8 cellular contexts compared by ENCODE assay signal in the genomic region with DNA sequence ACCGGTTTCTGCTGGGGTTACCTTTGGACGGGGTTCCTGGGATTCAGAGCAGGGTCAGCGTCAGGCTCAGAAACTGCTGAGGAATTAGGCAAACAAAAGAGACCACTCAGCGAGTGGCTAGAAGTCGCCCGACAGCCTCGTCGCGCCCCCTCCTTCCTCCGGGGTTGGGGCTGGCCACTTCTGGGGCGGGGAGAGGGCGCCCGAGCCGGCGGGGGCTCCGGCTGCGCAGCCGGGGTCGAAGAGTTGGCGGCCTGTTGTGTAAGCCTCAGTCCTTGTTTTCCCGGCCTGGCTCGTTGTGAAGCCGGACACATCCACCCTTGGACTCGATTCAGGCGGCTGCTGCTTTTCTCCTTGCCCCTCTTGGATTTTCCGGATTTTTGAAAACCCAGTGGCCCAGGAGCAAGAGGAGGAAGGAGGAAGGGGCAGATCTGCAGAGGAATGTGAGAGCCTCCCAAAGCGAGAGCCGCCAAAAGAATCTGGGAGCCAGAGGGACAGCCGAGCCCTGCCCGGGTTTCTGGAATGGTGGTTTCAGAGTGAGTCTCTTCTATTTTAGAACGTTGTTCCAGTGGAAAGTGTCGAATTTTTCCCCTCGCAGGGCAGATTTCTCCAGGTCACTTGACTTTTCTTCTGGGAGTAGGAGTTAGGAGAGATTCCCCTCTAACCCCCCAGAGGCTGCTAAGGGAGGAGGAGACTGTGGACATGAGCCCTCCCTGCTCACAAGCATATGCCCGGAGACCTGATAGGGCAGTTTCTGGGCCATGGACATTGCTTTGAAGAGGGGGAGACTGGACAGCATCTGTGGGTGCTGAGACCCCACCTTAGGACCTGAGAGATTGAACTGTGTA. TPM values are rescaled to one million over a fixed set of nuclear protein-coding genes. Genes with fewer than 3 reads are reported as not detected.
A peak's percentile ranks its signal among the peaks of the same experiment; 100 is the strongest.
DNase-seq lines count a peak whose midpoint lies in the region; ATAC-seq, FAIRE-seq and TF ChIP-seq lines count a peak whose summit lies in the region.

No MANE protein-coding gene starts in this region.

- H4K20me1 ChIP-seq in Loucy (ENCODE audit: insufficient read depth, low read length, poor library complexity, severe bottlenecking) = no peaks in the 10 kb centered on the region

- H3K36me3 Mint-ChIP-seq in CD14-positive monocyte = peaks cover 21 to 22% of the 10 kb centered on the region in 2 donors
- no peaks in the 10 kb centered on the region for H3K36me3 Mint-ChIP-seq in central memory CD8-positive, alpha-beta T cell (ENCODE audit: insufficient read depth)

- H3K27ac ChIP-seq in subcutaneous abdominal adipose tissue (ENCODE audit: low read depth, low read length) = peak overlapping the region; percentile 96

- H3K4me1 Mint-ChIP-seq in CD14-positive monocyte = peaks cover 56% of the 10 kb centered on the region
- H3K4me1 Mint-ChIP-seq in central memory CD8-positive, alpha-beta T cell = peaks cover 61% of the 10 kb centered on the region

- H3K9me2 ChIP-seq in Loucy (replicated peaks; ENCODE audit: low read depth, low read length) = no peaks in the 10 kb centered on the region

- FAIRE-seq in GM12891 (lab: Jason Lieb, UNC) = no peak

- TF ChIP-seq CTCF in CD14-positive monocyte (IDR thresholded peaks at IDR 0.05) (no peak), Loucy (conservative IDR thresholded peaks at IDR 0.05; ENCODE audit: low read length) (no peak; the same call in 1 of the 2 replicates)

- H3K36me3 ChIP-seq in Loucy (ENCODE audit: insufficient read depth, low read length) = no peaks in the 10 kb centered on the region
- H3K36me3 ChIP-seq in subcutaneous abdominal adipose tissue (ENCODE audit: control insufficient read depth in 5 of 5, insufficient read depth in 5 of 5, low read length in 5 of 5) = peaks cover 0 to 14% (median 8%) of the 10 kb centered on the region in 5 donors

- peaks cover 0 to 4% (median 0%) of the 10 kb centered on the region in 7 donors for H3K9me3 Mint-ChIP-seq in CD14-positive monocyte
- no peaks in the 10 kb centered on the region for H3K9me3 Mint-ChIP-seq in central memory CD8-positive, alpha-beta T cell

- DNase-seq in CD14-positive monocyte (ENCODE audit: low spot score) (no peak), left lobe of liver (ENCODE audit: low spot score) (peak; percentile 64), DMS153 treated with DMSO at 0.1 percent for 48 hours (lab: John Stamatoyannopoulos, UW; ENCODE audit: unreplicated experiment) (no peak), GM12891 (ENCODE audit: insufficient read length, low spot score) (no peak)
- DNase-seq in central memory CD8-positive, alpha-beta T cell (ENCODE audit: low spot score in 2 of 2) = no peak

- no peaks in the 10 kb centered on the region for H3K27me3 ChIP-seq in Loucy (ENCODE audit: insufficient read depth, low read length, poor library complexity, severe bottlenecking)
- no peaks in the 10 kb centered on the region for H3K27me3 ChIP-seq in subcutaneous abdominal adipose tissue (ENCODE audit: control insufficient read depth in 5 of 5, insufficient read depth in 4 of 5, low read length in 5 of 5)

- H3K79me2 ChIP-seq in Loucy (ENCODE audit: insufficient read depth, low read length) = peaks cover 15% of the 10 kb centered on the region; the same call in 1 of the 2 replicates

- peaks cover 3% of the 10 kb centered on the region; the same call in 1 of the 2 replicates for H3F3A ChIP-seq in Loucy (ENCODE audit: low read depth)

- H3K4me3 Mint-ChIP-seq in CD14-positive monocyte = peak overlapping the region; percentile 96 to 98
- H3K4me3 Mint-ChIP-seq in central memory CD8-positive, alpha-beta T cell = peak overlapping the region; percentile 80

- no peak for TF ChIP-seq POLR2A in GM12891 (IDR thresholded peaks at IDR 0.05; ENCODE audit: low read depth, low read length)

- ATAC-seq in central memory CD8-positive, alpha-beta T cell (replicated peaks; ENCODE audit: extremely low read depth, poor library complexity, severe bottlenecking) = no peak
- ATAC-seq in left lobe of liver = peak; percentile 45
- ATAC-seq in HG03342 (IDR thresholded peaks at IDR 0.05; ENCODE audit: unreplicated experiment) = no peak

- H3K9ac ChIP-seq in Loucy (ENCODE audit: low read depth, low read length, poor library complexity, severe bottlenecking) = peak overlapping the region; percentile 81
- peak overlapping the region; percentile 79 to 94 (median 90) for H3K9ac ChIP-seq in subcutaneous abdominal adipose tissue (ENCODE audit: low read length in 5 of 5)

- peak overlapping the region; percentile 95 for H2AFZ ChIP-seq in Loucy (ENCODE audit: low read length)

- peak overlapping the region; percentile 93 for H3K4me2 ChIP-seq in Loucy (ENCODE audit: low read depth, low read length, poor library complexity, severe bottlenecking)

- no peaks in the 10 kb centered on the region for H3K9me3 ChIP-seq in Loucy (ENCODE audit: insufficient read depth, low read depth, low read length)
- H3K9me3 ChIP-seq in subcutaneous abdominal adipose tissue (ENCODE audit: control insufficient read depth in 5 of 5, low read length in 5 of 5) = no peaks in the 10 kb centered on the region

- H3K4me3 ChIP-seq in Loucy (ENCODE audit: low read length, poor library complexity, severe bottlenecking) (peak overlapping the region; percentile 91), subcutaneous abdominal adipose tissue (ENCODE audit: low read depth in 1 of 5, low read length in 5 of 5) (peak overlapping the region; percentile 86 to 96 (median 92))

- H3K27me3 Mint-ChIP-seq in CD14-positive monocyte (ENCODE audit: low read depth in 3 of 3) = peaks cover 12 to 21% (median 21%) of the 10 kb centered on the region in 3 donors
- no peaks in the 10 kb centered on the region for H3K27me3 Mint-ChIP-seq in central memory CD8-positive, alpha-beta T cell

- peak overlapping the region in 5 of 7 donors; percentile 49 to 81 (median 61) for H3K27ac Mint-ChIP-seq in CD14-positive monocyte
- H3K27ac Mint-ChIP-seq in central memory CD8-positive, alpha-beta T cell (ENCODE audit: low read depth) = no peak overlapping the region

- H3K4me1 ChIP-seq in Loucy (ENCODE audit: insufficient read depth, low read length, poor library complexity, severe bottlenecking) = peaks cover 48% of the 10 kb centered on the region
- H3K4me1 ChIP-seq in subcutaneous abdominal adipose tissue (ENCODE audit: control insufficient read depth in 5 of 5, insufficient read depth in 5 of 5, low read length in 5 of 5) = peaks cover 39 to 71% (median 63%) of the 10 kb centered on the region in 5 donors

- intact Hi-C loops in CD14-positive monocyte (cut with micrococcal nuclease) = no loop called here

TF ChIP-seq in GM12891, 5 proteins besides CTCF, POLR2A, EP300 and RAD21:
- TF ChIP-seq PAX5 (IDR thresholded peaks at IDR 0.05; ENCODE audit: insufficient read depth, low read length, severe bottlenecking) (no peak), SPI1 (IDR thresholded peaks at IDR 0.05; ENCODE audit: low read depth, low read length) (no peak), POLR2AphosphoS5 (IDR thresholded peaks at IDR 0.05; ENCODE audit: low read depth, low read length) (no peak), TAF1 (IDR thresholded peaks at IDR 0.05; ENCODE audit: low read depth, low read length) (no peak), POU2F2 (IDR thresholded peaks at IDR 0.05; ENCODE audit: low read depth, low read length) (no peak)

RNA-seq across cellular contexts. Expression of gene SNX33, which starts 0.7 kb away (rescaled TPM):
- 1 to 10 TPM; 2.4 TPM for polyA plus RNA-seq in CD14-positive monocyte
- 12.7 TPM for total RNA-seq in left lobe of liver
- polyA plus RNA-seq in GM12891 (2012; ENCODE audit: low read depth, missing spikeins) = 0.32 TPM

RNA-seq across cellular contexts. Expression of gene IMP3, which starts 8.4 kb away (rescaled TPM):
- polyA plus RNA-seq in CD14-positive monocyte = 100 to 1,000 TPM in 1 of 2 donors, 10 to 100 TPM in 1; 99.3 to 119 TPM
- total RNA-seq in left lobe of liver = 42.0 TPM
- 62.4 TPM for polyA plus RNA-seq in GM12891 (2012; ENCODE audit: low read depth, missing spikeins)

RNA-seq across cellular contexts. Expression of gene SNUPN, which starts 22.9 kb away (rescaled TPM):
- polyA plus RNA-seq in CD14-positive monocyte = 10 to 100 TPM; 29.3 to 31.8 TPM
- 10.1 TPM for total RNA-seq in left lobe of liver
- 19.9 TPM for polyA plus RNA-seq in GM12891 (2012; ENCODE audit: low read depth, missing spikeins)
